14 cellular contexts compared by ENCODE assay signal in genomic region chr21:45326169-45326833, GRCh38. TPM values are rescaled to one million over a fixed set of nuclear protein-coding genes. Genes with fewer than 3 reads are reported as not detected.
DNase-seq lines count a peak whose midpoint lies in the region; FAIRE-seq and TF ChIP-seq lines count a peak whose summit lies in the region.
"Had no signal": no experiment of that assay in that cellular context is flagged by ENCODE, and none has a peak within 500 bp of the region (broad histone marks: within the 10 kb centered on the region; RNA-seq: fewer than 3 reads in every experiment).

No MANE protein-coding gene starts in this region.

- H3K9me3 Mint-ChIP-seq in endodermal cell = peaks cover 2% of the 10 kb centered on the region
- H3K9me3 Mint-ChIP-seq: CD4-positive, alpha-beta T cell had no signal

- no peaks in the 10 kb centered on the region for H3K27me3 ChIP-seq in endodermal cell (ENCODE audit: control insufficient read depth, insufficient read depth, low read length, poor library complexity, severe bottlenecking)
- H3K27me3 ChIP-seq in osteoblast (ENCODE audit: insufficient read depth, low read length) = no peaks in the 10 kb centered on the region
- peaks cover 97% of the 10 kb centered on the region for H3K27me3 ChIP-seq in MM.1S (replicated peaks; ENCODE audit: insufficient read depth, low read length)
- no peaks in the 10 kb centered on the region for H3K27me3 ChIP-seq in MG63

- H3K4me3 ChIP-seq in AG09309 (ENCODE audit: control insufficient read depth, low read depth, low read length) (no peak overlapping the region), endodermal cell (ENCODE audit: low read length) (no peak overlapping the region), osteoblast (ENCODE audit: insufficient read depth, low read length) (no peak overlapping the region), MM.1S (ENCODE audit: low read length) (no peak overlapping the region), MG63 (no peak overlapping the region)
- H3K4me3 ChIP-seq: mucosa of descending colon had no signal

- H4K20me1 ChIP-seq in osteoblast (ENCODE audit: insufficient read depth, low read length) = no peaks in the 10 kb centered on the region
- no peaks in the 10 kb centered on the region; the same call in 1 of the 2 replicates for H4K20me1 ChIP-seq in MM.1S (ENCODE audit: insufficient read depth, low read length)

- H3K4me2 ChIP-seq in osteoblast (ENCODE audit: insufficient read depth, low read length) (no peak overlapping the region), MM.1S (ENCODE audit: low read depth, low read length) (no peak overlapping the region)

- no peak overlapping the region for H3K4me3 Mint-ChIP-seq in endodermal cell
- H3K4me3 Mint-ChIP-seq: CD4-positive, alpha-beta T cell had no signal

- DNase-seq in AG09309 (ENCODE audit: low read depth) (no peak), LHCN-M2 (ENCODE audit: low read depth) (peak; percentile 43), endodermal cell (peak; percentile 51), osteoblast (ENCODE audit: insufficient read length, low spot score, missing footprints) (peak; percentile 96), D721Med (ENCODE audit: insufficient read length, low spot score) (no peak), MM.1S (no peak), NCI-H1930 (lab: John Stamatoyannopoulos, UW) (no peak), MG63 (no peak)
- DNase-seq: activated T-cell treated with anti-CD3 and anti-CD28 coated beads, Interleukin-2, amount 50 U/mL, for 1 hour; CD4-positive, alpha-beta T cell; cerebellar nuclear complex; NCI-H1436 had no signal

- peak overlapping the region; percentile 53 for H3K27ac ChIP-seq in endodermal cell (ENCODE audit: low read depth, low read length)
- no peak overlapping the region for H3K27ac ChIP-seq in osteoblast (ENCODE audit: low read depth, low read length)
- H3K27ac ChIP-seq in MM.1S (ENCODE audit: low read length) = no peak overlapping the region

- H2AFZ ChIP-seq in osteoblast (ENCODE audit: low read length) (no peak overlapping the region), MM.1S (ENCODE audit: low read length) (no peak overlapping the region)

- peak; percentile 1 for TF ChIP-seq CTCF in AG09309 (IDR thresholded peaks at IDR 0.05; ENCODE audit: control insufficient read depth, insufficient read depth, low read depth, low read length, missing control alignments)
- no peak for TF ChIP-seq CTCF in endodermal cell (conservative IDR thresholded peaks at IDR 0.05)
- no peak for TF ChIP-seq CTCF in osteoblast (IDR thresholded peaks at IDR 0.05; ENCODE audit: extremely low read depth, low read depth, low read length)
- TF ChIP-seq CTCF in D721Med (IDR thresholded peaks at IDR 0.05; ENCODE audit: insufficient read depth, missing control alignments) = no peak
- no peak for TF ChIP-seq CTCF in MM.1S (IDR thresholded peaks at IDR 0.05; ENCODE audit: low read length)

- no peaks in the 10 kb centered on the region for H3K79me2 ChIP-seq in osteoblast (ENCODE audit: insufficient read depth, low read length)
- no peaks in the 10 kb centered on the region for H3K79me2 ChIP-seq in MM.1S (ENCODE audit: low read length)

- H3K36me3 ChIP-seq in endodermal cell (ENCODE audit: control insufficient read depth, insufficient read depth, low read length) = no peaks in the 10 kb centered on the region
- no peaks in the 10 kb centered on the region for H3K36me3 ChIP-seq in osteoblast (ENCODE audit: insufficient read depth, low read length)
- no peaks in the 10 kb centered on the region for H3K36me3 ChIP-seq in MM.1S (replicated peaks; ENCODE audit: insufficient read depth, low read length)
- H3K36me3 ChIP-seq in MG63 = no peaks in the 10 kb centered on the region

- no peaks in the 10 kb centered on the region for H3K36me3 Mint-ChIP-seq in endodermal cell (ENCODE audit: low read depth)

- H3K27me3 Mint-ChIP-seq in endodermal cell (ENCODE audit: insufficient read depth) = no peaks in the 10 kb centered on the region
- H3K27me3 Mint-ChIP-seq: CD4-positive, alpha-beta T cell had no signal

- H3K9me3 ChIP-seq in endodermal cell (ENCODE audit: control insufficient read depth, low read length) (no peaks in the 10 kb centered on the region), osteoblast (ENCODE audit: low read depth, low read length) (no peaks in the 10 kb centered on the region), MM.1S (replicated peaks; ENCODE audit: insufficient read depth, low read length) (no peaks in the 10 kb centered on the region), MG63 (no peaks in the 10 kb centered on the region)
- H3K9me3 ChIP-seq: mucosa of descending colon had no signal

- H3K27ac Mint-ChIP-seq in endodermal cell = peak overlapping the region; percentile 81
- H3K27ac Mint-ChIP-seq: CD4-positive, alpha-beta T cell had no signal

- H3K9ac ChIP-seq in endodermal cell (ENCODE audit: extremely low read depth, low read length, poor library complexity, severe bottlenecking) (no peak overlapping the region), MM.1S (ENCODE audit: low read length) (no peak overlapping the region)

- H3K4me1 ChIP-seq in endodermal cell (ENCODE audit: control insufficient read depth, insufficient read depth, low read length) (peaks cover 21% of the 10 kb centered on the region), osteoblast (ENCODE audit: insufficient read depth, low read length) (peaks cover 29% of the 10 kb centered on the region), MM.1S (ENCODE audit: low read length) (no peaks in the 10 kb centered on the region)

- H3K9me2 ChIP-seq in MM.1S (replicated peaks; ENCODE audit: insufficient read depth, low read length) = no peaks in the 10 kb centered on the region

- no peaks in the 10 kb centered on the region for H3F3A ChIP-seq in MM.1S (ENCODE audit: insufficient read depth, low read length)

- WGBS in endodermal cell (ENCODE audit: insufficient coverage in 1 of 2, insufficient read length in 1 of 2), 2 experiments = 95% methylated on average over 15 to 25 of the region's 25 CpGs

- no peak for FAIRE-seq in D721Med (lab: Jason Lieb, UNC)
- FAIRE-seq: TTC549 had no signal

- peaks cover 23% of the 10 kb centered on the region for H3K4me1 Mint-ChIP-seq in endodermal cell

RNA-seq across cellular contexts. Expression of gene POFUT2, which starts 38.6 kb away (rescaled TPM):
- total RNA-seq in LHCN-M2 (2014; rRNA removed) (25.5 and 31.3 TPM in 2 replicates), endodermal cell (10 to 100 TPM; 49.0 to 73.3 TPM), osteoblast (35.8 and 39.2 TPM in 2 replicates)
- 37.5 TPM for polyA plus RNA-seq in LHCN-M2 (2012)
- polyA plus RNA-seq in endodermal cell (2013, experiment 1 of 2) = 55.1 TPM
- 46.9 TPM for polyA plus RNA-seq in endodermal cell (2013, experiment 2 of 2)
- 16.9 and 33.0 TPM in 2 replicates for total RNA-seq in MG63 (2014; rRNA removed; shearing (Covaris generic); ENCODE audit: low replicate concordance)

Comparison
In these comparisons a context has a peak if more than half of its experiments do, and no peak if none do; other contexts are left out.
1. DNase-seq: peak in LHCN-M2 (single experiment), endodermal cell (single experiment) and osteoblast (single experiment); none in AG09309 (single experiment), D721Med (single experiment), MM.1S (single experiment), NCI-H1930 (0 of 2) and MG63 (single experiment).